In the genomic region with DNA sequence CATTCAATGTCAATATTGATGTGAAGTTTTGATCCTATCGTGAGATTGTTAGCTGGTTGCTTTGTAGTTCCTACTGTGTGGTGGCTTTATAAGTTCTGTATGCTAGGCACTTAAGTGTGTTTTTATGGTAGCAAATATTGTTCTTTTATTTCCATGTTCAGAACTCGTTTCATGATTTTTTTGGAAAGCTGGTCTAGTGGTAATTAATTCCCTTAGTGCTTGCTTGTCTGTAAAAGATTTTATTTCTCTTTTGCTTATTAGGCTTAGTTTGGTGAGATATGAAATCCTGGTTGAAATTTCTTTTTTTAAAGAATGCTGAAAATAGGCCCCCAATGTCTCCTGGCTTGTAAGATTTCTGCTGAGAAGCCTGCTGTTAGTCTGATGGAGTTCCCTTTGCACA, we compare ENCODE assay signal across 3 cellular contexts.
"Had no signal": no experiment of that assay in that cellular context is flagged by ENCODE, and none has a peak within 500 bp of the region (broad histone marks: within the 10 kb centered on the region; RNA-seq: fewer than 3 reads in every experiment).

No MANE protein-coding gene starts in this region.

- DNase-seq: GDM1, GF-D8 had no signal

- H3K4me3 ChIP-seq: GM12878 had no signal
